9 cellular contexts compared by ENCODE assay signal in the genomic region with DNA sequence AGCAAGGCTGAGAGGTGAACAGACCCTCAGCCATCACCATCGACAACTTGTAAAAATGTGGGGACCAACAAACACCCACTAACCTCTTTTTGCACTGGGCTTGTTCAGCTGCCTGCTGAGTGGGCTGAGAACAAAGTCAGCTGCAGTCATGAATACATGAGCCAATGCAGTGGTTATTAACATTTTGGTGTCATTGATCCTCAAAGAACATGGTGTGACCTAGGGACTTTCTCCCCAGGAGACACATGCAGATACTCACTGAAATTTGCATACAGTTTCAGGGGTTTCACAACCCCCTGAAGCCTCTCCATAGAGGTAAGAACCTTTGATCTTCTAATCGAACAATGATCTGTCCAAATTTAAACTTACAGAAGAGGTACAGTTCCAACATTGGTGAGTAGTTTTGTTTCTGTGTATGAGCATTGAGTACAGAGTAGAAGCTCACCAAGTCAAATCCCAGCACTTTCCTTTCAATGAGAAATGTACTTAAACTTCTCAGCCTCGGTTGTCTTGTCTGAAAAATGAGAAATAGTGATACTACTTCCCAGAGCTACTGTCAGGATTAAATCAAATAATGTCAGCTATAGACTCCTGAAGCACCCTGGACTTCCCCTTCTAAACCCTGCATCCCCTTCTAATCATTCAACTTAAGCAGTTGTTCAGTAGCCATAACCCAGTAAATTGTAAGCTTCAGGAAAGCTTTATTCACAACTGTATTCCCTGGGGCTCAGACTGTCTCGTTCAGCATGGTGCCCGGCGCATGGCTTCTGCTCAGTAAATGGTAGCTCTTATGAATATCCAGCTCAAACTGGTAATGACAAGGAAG.
A peak's percentile ranks its signal among the peaks of the same experiment; 100 is the strongest.
DNase-seq lines count a peak whose midpoint lies in the region; ATAC-seq lines count a peak whose summit lies in the region.
"Had no signal": no experiment of that assay in that cellular context is flagged by ENCODE, and none has a peak within 500 bp of the region (broad histone marks: within the 10 kb centered on the region; RNA-seq: fewer than 3 reads in every experiment).

No MANE protein-coding gene starts in this region.

- H3K9me3 Mint-ChIP-seq in T-helper 2 cell treated with Interferon-gamma antibody and Interleukin-4, amounts not matched to agents 5 μg/mL and 100 μg/mL, for 36 hours: no peaks in the 10 kb centered on the region

- H3K4me3 Mint-ChIP-seq in T-helper 2 cell treated with Interferon-gamma antibody and Interleukin-4, amounts not matched to agents 5 μg/mL and 100 μg/mL, for 36 hours: no peak overlapping the region

- ATAC-seq in GM21529 (IDR thresholded peaks at IDR 0.05; ENCODE audit: unreplicated experiment): peak; percentile 81
- peak; percentile 79 for ATAC-seq in HG03460 (IDR thresholded peaks at IDR 0.05; ENCODE audit: unreplicated experiment)
- no peak for ATAC-seq in left ventricle myocardium superior

- intact Hi-C loops in left ventricle myocardium superior (cut with micrococcal nuclease): no loop called here

- no peaks in the 10 kb centered on the region for H3K36me3 Mint-ChIP-seq in T-helper 2 cell treated with Interferon-gamma antibody and Interleukin-4, amounts not matched to agents 5 μg/mL and 100 μg/mL, for 36 hours (ENCODE audit: low read depth)

- peaks cover 24% of the 10 kb centered on the region for H3K4me1 Mint-ChIP-seq in T-helper 2 cell treated with Interferon-gamma antibody and Interleukin-4, amounts not matched to agents 5 μg/mL and 100 μg/mL, for 36 hours (ENCODE audit: low read depth)

- DNase-seq in T-helper 2 cell treated with Interferon-gamma antibody and Interleukin-4, amounts not matched to agents 5 μg/mL and 100 μg/mL, for 36 hours (ENCODE audit: low spot score): peak; percentile 29
- DNase-seq in T-helper 2 cell (no peak), EL (no peak), DMS153 treated with DMSO at 0.1 percent for 48 hours (lab: John Stamatoyannopoulos, UW; ENCODE audit: unreplicated experiment) (no peak), left ventricle myocardium superior (no peak)
- DNase-seq in stimulated activated CD4-positive, alpha-beta T cell treated with anti-CD3 and anti-CD28 coated beads, Interleukin-1b, Interleukin-23, amount 100 ng/mL, for 4 hours (ENCODE audit: low read depth in 2 of 2): peak; percentile 4 to 5
- DNase-seq: foreskin melanocyte had no signal

- no peaks in the 10 kb centered on the region for H3K27me3 Mint-ChIP-seq in T-helper 2 cell treated with Interferon-gamma antibody and Interleukin-4, amounts not matched to agents 5 μg/mL and 100 μg/mL, for 36 hours (ENCODE audit: low read depth)

- H3K27ac Mint-ChIP-seq in T-helper 2 cell treated with Interferon-gamma antibody and Interleukin-4, amounts not matched to agents 5 μg/mL and 100 μg/mL, for 36 hours: no peak overlapping the region

Comparison
In these comparisons a context has a peak if more than half of its experiments do, and no peak if none do; other contexts are left out.
1. DNase-seq: peak in T-helper 2 cell treated with Interferon-gamma antibody and Interleukin-4, amounts not matched to agents 5 μg/mL and 100 μg/mL, for 36 hours (single experiment) and stimulated activated CD4-positive, alpha-beta T cell treated with anti-CD3 and anti-CD28 coated beads, Interleukin-1b, Interleukin-23, amount 100 ng/mL, for 4 hours (2 of 2); none in T-helper 2 cell (0 of 5), EL (single experiment), DMS153 treated with DMSO at 0.1 percent for 48 hours (single experiment) and left ventricle myocardium superior (single experiment).